20 cellular contexts compared by ENCODE assay signal in the genomic region with DNA sequence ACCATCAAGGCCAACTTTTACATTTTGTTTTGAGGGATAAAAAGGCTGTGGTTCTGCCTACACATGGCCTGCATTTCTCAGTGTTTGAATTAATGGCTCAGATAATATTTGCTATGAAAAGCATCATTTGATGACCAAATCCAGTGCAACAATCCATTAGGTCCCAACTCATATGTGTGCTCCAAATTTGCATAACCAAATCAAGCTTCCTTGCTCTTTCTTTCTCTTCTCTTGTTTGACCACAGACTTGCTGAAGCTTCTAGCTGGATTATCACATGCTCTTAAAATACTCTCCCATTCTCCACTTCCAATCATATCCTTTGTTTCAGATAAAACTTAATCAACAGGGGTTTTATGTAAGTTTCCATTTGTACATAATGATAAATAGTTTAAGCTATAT.
DNase-seq lines count a peak whose midpoint lies in the region; ATAC-seq and TF ChIP-seq lines count a peak whose summit lies in the region.
"Had no signal": no experiment of that assay in that cellular context is flagged by ENCODE, and none has a peak within 500 bp of the region (broad histone marks: within the 10 kb centered on the region; RNA-seq: fewer than 3 reads in every experiment).

No MANE protein-coding gene starts in this region.

- H3K4me2 ChIP-seq in DOHH2 (ENCODE audit: low read length): peak overlapping the region; percentile 80
- H3K4me2 ChIP-seq: A549 had no signal

- peaks cover 99% of the 10 kb centered on the region for H3K4me1 ChIP-seq in DOHH2 (ENCODE audit: control insufficient read depth, low read length)
- H3K4me1 ChIP-seq in gastroesophageal sphincter: peaks cover 0 to 19% (median 0%) of the 10 kb centered on the region in 3 donors
- H3K4me1 ChIP-seq: A549, BE2C had no signal

- H3K9me2 ChIP-seq in DOHH2 (replicated peaks; ENCODE audit: control insufficient read depth, low read length): no peaks in the 10 kb centered on the region

- H3K27me3 Mint-ChIP-seq in brain: no peaks in the 10 kb centered on the region
- no peaks in the 10 kb centered on the region for H3K27me3 Mint-ChIP-seq in stimulated activated memory B cell treated with anti-CD40 and anti-IgM and Interleukin-4, amounts not matched to agents 10 μg/mL and 1 μg/mL and 100 μg/mL, for 72 hours
- no peaks in the 10 kb centered on the region for H3K27me3 Mint-ChIP-seq in HFFc6 (ENCODE audit: insufficient read depth)

- peaks cover 60% of the 10 kb centered on the region for H3K4me1 Mint-ChIP-seq in brain
- H3K4me1 Mint-ChIP-seq in stimulated activated memory B cell treated with anti-CD40 and anti-IgM and Interleukin-4, amounts not matched to agents 10 μg/mL and 1 μg/mL and 100 μg/mL, for 72 hours: peaks cover 18% of the 10 kb centered on the region
- H3K4me1 Mint-ChIP-seq in HFFc6 (ENCODE audit: low read depth): peaks cover 19% of the 10 kb centered on the region

- ATAC-seq in stimulated activated memory B cell treated with anti-CD40 and anti-IgM and Interleukin-4, amounts not matched to agents 10 μg/mL and 1 μg/mL and 100 μg/mL, for 72 hours: no peak
- no peak for ATAC-seq in gastroesophageal sphincter
- ATAC-seq: A549, PC-3 had no signal

- no peaks in the 10 kb centered on the region for H3K27me3 ChIP-seq in DOHH2 (ENCODE audit: control insufficient read depth, low read length)
- H3K27me3 ChIP-seq in gastroesophageal sphincter: no peaks in the 10 kb centered on the region
- H3K27me3 ChIP-seq: BE2C had no signal

- TF ChIP-seq CTCF in DOHH2 (IDR thresholded peaks at IDR 0.05; ENCODE audit: low read depth, low read length, poor library complexity, severe bottlenecking) (no peak), brain (conservative IDR thresholded peaks at IDR 0.05) (no peak), HFFc6 (IDR thresholded peaks at IDR 0.05) (no peak), gastroesophageal sphincter (IDR thresholded peaks at IDR 0.05) (no peak)

- H3K27ac Mint-ChIP-seq in brain (peak overlapping the region; percentile 4 to 70 (median 9)), HFFc6 (no peak overlapping the region)
- H3K27ac Mint-ChIP-seq in stimulated activated memory B cell treated with anti-CD40 and anti-IgM and Interleukin-4, amounts not matched to agents 10 μg/mL and 1 μg/mL and 100 μg/mL, for 72 hours: peak overlapping the region; percentile 57
- H3K27ac Mint-ChIP-seq: CD4-positive, alpha-beta T cell had no signal

- DNase-seq in NCI-H1048 (lab: John Stamatoyannopoulos, UW): peak; percentile 40
- no peak for DNase-seq in NCI-H1417 treated with DMSO at 0.1 percent for 48 hours (lab: John Stamatoyannopoulos, UW)
- no peak for DNase-seq in HFFc6
- DNase-seq: BE2C; CD4-positive, alpha-beta T cell; COR-L47; DMS79; H7; KBM-7; NCI-H1105; NCI-H2029 treated with DMSO at 0.1 percent for 48 hours; NCI-H345; NCI-H524 treated with DMSO at 0.1 percent for 48 hours; PC-3; Right ventricle myocardium superior had no signal

- H3K36me3 ChIP-seq in DOHH2 (ENCODE audit: control insufficient read depth, low read length): peaks cover 22% of the 10 kb centered on the region
- H3K36me3 ChIP-seq in gastroesophageal sphincter: no peaks in the 10 kb centered on the region
- H3K36me3 ChIP-seq: BE2C had no signal

- H3K36me3 Mint-ChIP-seq in brain (peaks cover 33% of the 10 kb centered on the region), HFFc6 (ENCODE audit: low read depth) (peaks cover 18% of the 10 kb centered on the region)
- peaks cover 13% of the 10 kb centered on the region for H3K36me3 Mint-ChIP-seq in stimulated activated memory B cell treated with anti-CD40 and anti-IgM and Interleukin-4, amounts not matched to agents 10 μg/mL and 1 μg/mL and 100 μg/mL, for 72 hours

- H4K20me1 ChIP-seq in DOHH2 (ENCODE audit: control insufficient read depth, insufficient read depth, low read depth, low read length): no peaks in the 10 kb centered on the region

- peaks cover 46% of the 10 kb centered on the region for H3F3A ChIP-seq in DOHH2 (ENCODE audit: control insufficient read depth, insufficient read depth)

- H3K4me3 Mint-ChIP-seq in brain (no peak overlapping the region), HFFc6 (no peak overlapping the region)
- no peak overlapping the region for H3K4me3 Mint-ChIP-seq in stimulated activated memory B cell treated with anti-CD40 and anti-IgM and Interleukin-4, amounts not matched to agents 10 μg/mL and 1 μg/mL and 100 μg/mL, for 72 hours
- H3K4me3 Mint-ChIP-seq: CD4-positive, alpha-beta T cell had no signal

- no peak for TF ChIP-seq POLR2A in gastroesophageal sphincter (IDR thresholded peaks at IDR 0.05)

- H3K9me3 ChIP-seq in DOHH2 (ENCODE audit: control insufficient read depth, insufficient read depth, low read length): peaks cover 7% of the 10 kb centered on the region
- peaks cover 0 to 5% (median 0%) of the 10 kb centered on the region in 3 donors for H3K9me3 ChIP-seq in gastroesophageal sphincter
- H3K9me3 ChIP-seq: BE2C had no signal

- peak overlapping the region; percentile 57 for H3K4me3 ChIP-seq in DOHH2 (ENCODE audit: low read length)
- no peak overlapping the region for H3K4me3 ChIP-seq in gastroesophageal sphincter
- H3K4me3 ChIP-seq: A549 had no signal

- peaks cover 82% of the 10 kb centered on the region for H3K79me2 ChIP-seq in DOHH2 (ENCODE audit: control insufficient read depth, low read length)

- TF ChIP-seq EP300 in gastroesophageal sphincter (IDR thresholded peaks at IDR 0.05): no peak

- H3K27ac ChIP-seq in DOHH2 (ENCODE audit: low read depth, low read length): peak overlapping the region; percentile 98
- H3K27ac ChIP-seq in gastroesophageal sphincter: no peak overlapping the region
- H3K27ac ChIP-seq: A549 had no signal

- H3K9me3 Mint-ChIP-seq in brain (peaks cover 8 to 17% (median 14%) of the 10 kb centered on the region in 5 experiments), HFFc6 (peaks cover 4% of the 10 kb centered on the region; the same call in 1 of the 2 replicates)
- peaks cover 10% of the 10 kb centered on the region for H3K9me3 Mint-ChIP-seq in stimulated activated memory B cell treated with anti-CD40 and anti-IgM and Interleukin-4, amounts not matched to agents 10 μg/mL and 1 μg/mL and 100 μg/mL, for 72 hours
- H3K9me3 Mint-ChIP-seq: CD4-positive, alpha-beta T cell had no signal
